1 cellular context compared by ENCODE assay signal in the genomic region with DNA sequence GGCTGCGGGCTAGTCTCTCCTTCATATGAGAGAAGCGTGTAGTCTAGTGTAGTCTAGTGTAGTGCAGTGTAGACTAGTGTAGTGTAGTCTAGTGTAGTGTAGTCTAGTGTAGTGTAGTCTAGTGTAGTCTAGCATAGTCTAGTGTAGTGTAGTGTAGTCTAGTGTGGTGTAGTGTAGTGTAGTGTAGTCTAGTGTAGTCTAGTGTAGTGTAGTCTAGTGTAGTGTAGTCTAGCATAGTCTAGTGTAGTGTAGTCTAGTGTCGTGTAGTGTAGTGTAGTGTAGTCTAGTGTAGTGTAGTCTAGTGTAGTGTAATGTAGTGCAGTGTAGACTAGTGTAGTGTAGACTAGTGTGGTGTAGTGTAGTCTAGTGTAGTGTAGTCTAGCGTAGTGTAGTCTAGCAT.
A peak's percentile ranks its signal among the peaks of the same experiment; 100 is the strongest.
TF ChIP-seq lines count a peak whose summit lies in the region.
"Not testable (repeated sequence)": the region's sequence is repeated elsewhere in the genome, so short reads cannot be mapped to it uniquely, and the experiment has no call there.

No MANE protein-coding gene starts in this region.

TF ChIP-seq in HepG2, 621 proteins besides CTCF, POLR2A, EP300 and RAD21:
- peak; percentile 28; the same call in 1 of the 2 replicates for TF ChIP-seq IKZF1 (IDR thresholded peaks at IDR 0.05)
- 0 out of 2 replicates have a peak, but pooled peaks have one; percentile 6 for TF ChIP-seq ARNT (IDR thresholded peaks at IDR 0.05)
- TF ChIP-seq ZNF282 (IDR thresholded peaks at IDR 0.05; ENCODE audit: partially characterized antibody) = peak; percentile 59
- TF ChIP-seq NBN (conservative IDR thresholded peaks at IDR 0.05) = 0 out of 2 replicates have a peak, but pooled peaks have one; percentile 65
- 0 out of 2 replicates have a peak, but pooled peaks have one; percentile 29 for TF ChIP-seq FOXA1 (IDR thresholded peaks at IDR 0.05)
- TF ChIP-seq FOXA1, FOXP1 (CRISPR knock-in tag; IDR thresholded peaks at IDR 0.05): not testable (repeated sequence)
- peak; percentile 18; the same call in 1 of the 2 replicates for TF ChIP-seq RAD51 (IDR thresholded peaks at IDR 0.05; ENCODE audit: borderline replicate concordance)
- TF ChIP-seq FOXK2 (IDR thresholded peaks at IDR 0.05) = peak; percentile 38; the same call in 1 of the 2 replicates
- peak; percentile 59; the same call in 1 of the 2 replicates for TF ChIP-seq FOXP1 (IDR thresholded peaks at IDR 0.05)
- peak; percentile 52; the same call in 1 of the 2 replicates for TF ChIP-seq NFRKB (IDR thresholded peaks at IDR 0.05)
- TF ChIP-seq ATM (IDR thresholded peaks at IDR 0.05; ENCODE audit: borderline replicate concordance) = 0 out of 2 replicates have a peak, but pooled peaks have one; percentile 46
